ENCODE assay signal across 15 cellular contexts in genomic region chr15:79340315-79340602, GRCh38. TPM values are rescaled to one million over a fixed set of nuclear protein-coding genes. Genes with fewer than 3 reads are reported as not detected.
DNase-seq lines count a peak whose midpoint lies in the region; ATAC-seq and TF ChIP-seq lines count a peak whose summit lies in the region.
"Had no signal": no experiment of that assay in that cellular context is flagged by ENCODE, and none has a peak within 500 bp of the region (broad histone marks: within the 10 kb centered on the region; RNA-seq: fewer than 3 reads in every experiment).

No MANE protein-coding gene starts in this region.

- no peak overlapping the region; a peak in 1 of 4 replicates for H3K4me3 ChIP-seq in SK-N-SH (ENCODE audit: low read depth in 2 of 2, low read length in 1 of 2)
- H3K4me3 ChIP-seq in PC-9: no peak overlapping the region
- H3K4me3 ChIP-seq in testis: no peak overlapping the region
- H3K4me3 ChIP-seq: BLaER1, Peyer's patch had no signal

- no peak for TF ChIP-seq POLR2A in testis (IDR thresholded peaks at IDR 0.05)

- H3K36me3 ChIP-seq in SK-N-SH (replicated peaks in 1 of 2; ENCODE audit: control insufficient read depth in 1 of 2, insufficient read depth in 2 of 2, low read length in 1 of 2): no peaks in the 10 kb centered on the region
- H3K36me3 ChIP-seq in PC-9 (ENCODE audit: low read depth): no peaks in the 10 kb centered on the region
- no peaks in the 10 kb centered on the region for H3K36me3 ChIP-seq in testis (ENCODE audit: low read depth, missing control alignments)
- H3K36me3 ChIP-seq: BLaER1, Peyer's patch had no signal

- H3K79me2 ChIP-seq in SK-N-SH (ENCODE audit: insufficient read depth): no peaks in the 10 kb centered on the region
- no peaks in the 10 kb centered on the region for H3K79me2 ChIP-seq in PC-9 (ENCODE audit: low read depth)

- 65% methylated on average over 5 of the region's 5 CpGs for WGBS in SK-N-SH (ENCODE audit: low lambda C conversion rate)
- WGBS in testis, 2 donors: 65 to 74% methylated on average over 5 of the region's 5 CpGs

- H3K4me1 Mint-ChIP-seq in chondrocyte (ENCODE audit: low read depth): peaks cover 4% of the 10 kb centered on the region

- H3K27ac ChIP-seq in SK-N-SH (ENCODE audit: low read depth in 2 of 2, low read length in 1 of 2): no peak overlapping the region
- no peak overlapping the region for H3K27ac ChIP-seq in PC-9
- no peak overlapping the region for H3K27ac ChIP-seq in testis
- H3K27ac ChIP-seq: BLaER1, Peyer's patch had no signal

- DNase-seq in SK-N-SH (no peak), PC-9 (no peak), chondrocyte (ENCODE audit: low spot score) (no peak), retina (peak; percentile 47), D341Med (ENCODE audit: low spot score) (no peak), testis (no peak)
- DNase-seq: 8988T; CD8-positive, alpha-beta memory T cell; NCI-H2029 treated with DMSO at 0.1 percent for 48 hours; Peyer's patch had no signal

- intact Hi-C loops in PC-9 (cut with micrococcal nuclease; ENCODE audit: unreplicated experiment) (loop anchor here (1.0 to 10.0 kb wide), 4 partner anchors 256 to 1765 kb away; no protein-coding TSS in a partner anchor), testis (cut with DNase I; ENCODE audit: low total_unique reads) (loop anchor here (10.0 kb wide), 1 partner anchor 55 kb away; the partner anchor contains the start of gene ANKRD34C)

- H3F3A ChIP-seq in SK-N-SH (replicated peaks; ENCODE audit: insufficient read depth) (no peaks in the 10 kb centered on the region), PC-9 (ENCODE audit: insufficient read depth, low read depth) (no peaks in the 10 kb centered on the region)

- CTCF ChIA-PET in SK-N-SH (lab: Yijun Ruan, JAX): interaction anchor here (0.6 to 3.7 kb wide), 64 partner anchors 9 to 841 kb away, joined by 3 to 53 read pairs (median 4); partner anchors contain the start of gene TMED3
- CTCF ChIA-PET in PC-9 (lab: Charles Lee): interaction anchor here (0.5 to 1.1 kb wide), 4 partner anchors 256 to 900 kb away, joined by 3 to 4 read pairs (median 3); no protein-coding TSS in a partner anchor

- H3K9me3 ChIP-seq in SK-N-SH: no peaks in the 10 kb centered on the region
- no peaks in the 10 kb centered on the region for H3K9me3 ChIP-seq in PC-9 (ENCODE audit: insufficient read depth, low read depth)
- no peaks in the 10 kb centered on the region for H3K9me3 ChIP-seq in testis
- H3K9me3 ChIP-seq: BLaER1, Peyer's patch had no signal

- peaks cover 1% of the 10 kb centered on the region for H3K36me3 Mint-ChIP-seq in chondrocyte (ENCODE audit: low read depth)

- BruUV-seq in PC-9 (replicated peaks; lab: Mats Ljungman, UMichigan): no TSS peak

- H3K9ac ChIP-seq in SK-N-SH: no peak overlapping the region
- H3K9ac ChIP-seq: BLaER1 had no signal

- ATAC-seq in SK-N-SH treated with all-trans-retinoic acid at 6 μM for 48 hours: peak; percentile 28; the same call in 2 of the 3 replicates
- no peak for ATAC-seq in HG03565 (IDR thresholded peaks at IDR 0.05; ENCODE audit: unreplicated experiment)

- H3K27me3 ChIP-seq in SK-N-SH (ENCODE audit: insufficient read depth) (no peaks in the 10 kb centered on the region), PC-9 (ENCODE audit: insufficient read depth, low read depth) (no peaks in the 10 kb centered on the region), testis (no peaks in the 10 kb centered on the region)
- H3K27me3 ChIP-seq: BLaER1, Peyer's patch had no signal

- POLR2A ChIA-PET in SK-N-SH (lab: Yijun Ruan, JAX): no interaction called here
- POLR2A ChIA-PET in PC-9 (lab: Charles Lee; ENCODE audit: unreplicated experiment): no interaction called here

- H3K4me3 Mint-ChIP-seq in chondrocyte (ENCODE audit: unreplicated experiment): no peak overlapping the region
- H3K4me3 Mint-ChIP-seq: CD8-positive, alpha-beta memory T cell had no signal

- no peak for TF ChIP-seq EP300 in SK-N-SH (IDR thresholded peaks at IDR 0.05; ENCODE audit: borderline replicate concordance in 1 of 2, low read depth in 1 of 2, low read length in 1 of 2)

- H4K20me1 ChIP-seq in SK-N-SH (ENCODE audit: insufficient read depth) (no peaks in the 10 kb centered on the region), PC-9 (ENCODE audit: insufficient read depth) (no peaks in the 10 kb centered on the region)
- H4K20me1 ChIP-seq: BLaER1 had no signal

- H3K9me2 ChIP-seq in SK-N-SH (no peaks in the 10 kb centered on the region), PC-9 (ENCODE audit: insufficient read depth) (no peaks in the 10 kb centered on the region)

- H3K4me2 ChIP-seq in SK-N-SH (no peak overlapping the region), PC-9 (no peak overlapping the region)
- H3K4me2 ChIP-seq: BLaER1 had no signal

- no peak overlapping the region for H3K27ac Mint-ChIP-seq in chondrocyte (ENCODE audit: unreplicated experiment)

- no peak for TF ChIP-seq RAD21 in SK-N-SH (IDR thresholded peaks at IDR 0.05; ENCODE audit: low read length)

- H3K4me1 ChIP-seq in SK-N-SH (ENCODE audit: control insufficient read depth in 1 of 2, insufficient read depth in 2 of 2, low read depth in 1 of 2, low read length in 1 of 2) (peaks cover 0 to 5% of the 10 kb centered on the region in 2 experiments; a peak in 1 of 4 replicates), PC-9 (replicated peaks; ENCODE audit: insufficient read depth) (no peaks in the 10 kb centered on the region), testis (no peaks in the 10 kb centered on the region)
- H3K4me1 ChIP-seq: BLaER1, Peyer's patch had no signal

- H2AFZ ChIP-seq in SK-N-SH (ENCODE audit: low read depth) (no peak overlapping the region), PC-9 (no peak overlapping the region)

- H3K27me3 Mint-ChIP-seq in chondrocyte (ENCODE audit: low read depth): no peaks in the 10 kb centered on the region
- H3K27me3 Mint-ChIP-seq: CD8-positive, alpha-beta memory T cell had no signal

- TF ChIP-seq CTCF in SK-N-SH (IDR thresholded peaks at IDR 0.05) (no peak), PC-9 (conservative IDR thresholded peaks at IDR 0.05) (peak; percentile 46; the same call in 1 of the 2 replicates), chondrocyte (IDR thresholded peaks at IDR 0.05) (peak; percentile 37), testis (IDR thresholded peaks at IDR 0.05) (no peak)

- no peaks in the 10 kb centered on the region for H3K9me3 Mint-ChIP-seq in chondrocyte (ENCODE audit: low read depth)
- H3K9me3 Mint-ChIP-seq: CD8-positive, alpha-beta memory T cell had no signal

TF ChIP-seq in SK-N-SH treated with all-trans-retinoic acid at 6 μM for 48 hours, 23 proteins besides CTCF, POLR2A, EP300 and RAD21 (continues in another document):
- TF ChIP-seq ZNF565 (CRISPR knock-in tag; conservative IDR thresholded peaks at IDR 0.05; ENCODE audit: low read depth) (no peak), PATZ1 (CRISPR knock-in tag; IDR thresholded peaks at IDR 0.05; ENCODE audit: borderline replicate concordance) (no peak)

TF ChIP-seq in SK-N-SH, 30 proteins besides CTCF, POLR2A, EP300 and RAD21 (continues in another document):
- TF ChIP-seq USF2 (IDR thresholded peaks at IDR 0.05; ENCODE audit: borderline replicate concordance, low read depth, low read length) (no peak), GATA2 (CRISPR knock-in tag; IDR thresholded peaks at IDR 0.05) (no peak), PBX3 (IDR thresholded peaks at IDR 0.05) (no peak), SIN3A (IDR thresholded peaks at IDR 0.05; ENCODE audit: borderline replicate concordance, low read depth, low read length) (no peak), FOSL2 (IDR thresholded peaks at IDR 0.05; ENCODE audit: borderline replicate concordance, low read depth) (no peak), RFX5 (IDR thresholded peaks at IDR 0.05; ENCODE audit: low read length) (no peak), GABPA (IDR thresholded peaks at IDR 0.05; ENCODE audit: low read depth) (no peak), YY1 (IDR thresholded peaks at IDR 0.05; ENCODE audit: low read depth) (no peak), FOXJ3 (CRISPR knock-in tag; IDR thresholded peaks at IDR 0.05) (no peak), POLR2AphosphoS5 (IDR thresholded peaks at IDR 0.05; ENCODE audit: low read depth, low read length) (no peak), JUND (IDR thresholded peaks at IDR 0.05) (no peak), FOXM1 (IDR thresholded peaks at IDR 0.05; ENCODE audit: low read depth) (no peak), SMC3 (IDR thresholded peaks at IDR 0.05; ENCODE audit: low read depth, low read length) (no peak)

RNA-seq across cellular contexts. Expression of gene TMED3, which starts 29.3 kb away (rescaled TPM):
- polyA plus RNA-seq in SK-N-SH (2012; rRNA removed) (128 and 148 TPM in 2 replicates), testis (ENCODE audit: insufficient read depth, low read depth, low replicate concordance) (94.0 TPM)
- 103 and 135 TPM in 2 replicates for polyA plus RNA-seq in SK-N-SH (2012; cell fraction: cytosol; rRNA removed)
- 53.6 and 61.4 TPM in 2 replicates for polyA plus RNA-seq in SK-N-SH (2012; cell fraction: nucleus; rRNA removed)
- total RNA-seq in PC-9 (2021) (58.6 and 59.6 TPM in 2 replicates), chondrocyte (136 to 182 TPM (median 174 TPM) in 3 replicates), testis (100 to 1,000 TPM in 1 of 2 donors, 10 to 100 TPM in 1; 88.6 to 127 TPM)

RNA-seq across cellular contexts. Expression of gene ANKRD34C, which starts 57.7 kb away (rescaled TPM):
- not detected in 2 replicates for polyA plus RNA-seq in SK-N-SH (2012; rRNA removed)
- polyA plus RNA-seq in SK-N-SH (2012; cell fraction: cytosol; rRNA removed): not detected in 2 replicates
- polyA plus RNA-seq in SK-N-SH (2012; cell fraction: nucleus; rRNA removed): not detected in 2 replicates
- not detected in 2 replicates for total RNA-seq in PC-9 (2021)
- total RNA-seq in chondrocyte: 0.07 to 1.3 TPM (median 0.92 TPM) in 3 replicates
- total RNA-seq in testis: under 1 TPM; 0.08 to 0.12 TPM
- polyA plus RNA-seq in testis (ENCODE audit: insufficient read depth, low read depth, low replicate concordance): 0.12 TPM
- total RNA-seq: CD8-positive, alpha-beta memory T cell; IMR-90; NCI-H460; Peyer's patch had no signal
- polyA plus RNA-seq: CD8-positive, alpha-beta memory T cell; IMR-90 had no signal

Comparison
In these comparisons a context has a peak if more than half of its experiments do, and no peak if none do; other contexts are left out.
1. CTCF ChIP-seq: peak in PC-9 (single experiment) and chondrocyte (single experiment); none in SK-N-SH (single experiment) and testis (0 of 3).